ENCODE assay signal across 8 cellular contexts in genomic region chr5:81779125-81779934, GRCh38. TPM values are rescaled to one million over a fixed set of nuclear protein-coding genes. Genes with fewer than 3 reads are reported as not detected.
DNase-seq lines count a peak whose midpoint lies in the region; ATAC-seq, FAIRE-seq and TF ChIP-seq lines count a peak whose summit lies in the region.

No MANE protein-coding gene starts in this region.

- H3K36me3 ChIP-seq in pancreas, result no peaks in the 10 kb centered on the region

- peak; percentile 32 for DNase-seq in GM13976 (ENCODE audit: low spot score)
- DNase-seq in HFFc6, result no peak
- DNase-seq in NCI-H1694 (lab: John Stamatoyannopoulos, UW), result peak; percentile 42
- peak; percentile 12 for DNase-seq in activated T-cell treated with anti-CD3 and anti-CD28 coated beads, Interleukin-2, amount 50 U/mL, for 4 hours
- DNase-seq in fibroblast of the aortic adventitia (ENCODE audit: low read depth), result peak; percentile 65
- DNase-seq in pancreas, result peak; percentile 57 to 77 (median 68)
- DNase-seq in NCI-H146 treated with DMSO at 0.1 percent for 48 hours (lab: John Stamatoyannopoulos, UW; ENCODE audit: unreplicated experiment), result no peak
- DNase-seq in middle frontal gyrus (ENCODE audit: extremely low spot score, low spot score), result no peak

- H3K9me3 Mint-ChIP-seq in HFFc6, result no peaks in the 10 kb centered on the region
- H3K9me3 Mint-ChIP-seq in activated T-cell treated with anti-CD3 and anti-CD28 coated beads, Interleukin-2, amount 50 U/mL, for 4 hours, result no peaks in the 10 kb centered on the region

- H3K27me3 ChIP-seq in pancreas, result no peaks in the 10 kb centered on the region

- intact Hi-C loops in pancreas (cut with DNase I), result no loop called here

- H3K27ac ChIP-seq in pancreas, result peak overlapping the region; percentile 61 to 90 (median 72)

- H3K27me3 Mint-ChIP-seq in HFFc6 (ENCODE audit: insufficient read depth), result no peaks in the 10 kb centered on the region
- H3K27me3 Mint-ChIP-seq in activated T-cell treated with anti-CD3 and anti-CD28 coated beads, Interleukin-2, amount 50 U/mL, for 4 hours (ENCODE audit: low read depth), result no peaks in the 10 kb centered on the region

- H3K4me3 ChIP-seq in fibroblast of the aortic adventitia (ENCODE audit: low read depth, low read length) (peak overlapping the region; percentile 5), pancreas (peak overlapping the region in 2 of 4 donors; percentile 22 to 27)

- H3K4me3 Mint-ChIP-seq in HFFc6, result peak overlapping the region; percentile 84
- H3K4me3 Mint-ChIP-seq in activated T-cell treated with anti-CD3 and anti-CD28 coated beads, Interleukin-2, amount 50 U/mL, for 4 hours, result peak overlapping the region; percentile 79

- no peak for FAIRE-seq in pancreas (lab: Jason Lieb, UNC)

- H3K4me1 ChIP-seq in pancreas, result peaks cover 12 to 20% (median 17%) of the 10 kb centered on the region in 3 donors

- in situ Hi-C loops in GM13976 (cut with MboI; ENCODE audit: low sequenced_read_pairs, unreplicated experiment), result no loop called here

- peaks cover 36% of the 10 kb centered on the region for H3K4me1 Mint-ChIP-seq in HFFc6 (ENCODE audit: low read depth)
- peaks cover 22% of the 10 kb centered on the region for H3K4me1 Mint-ChIP-seq in activated T-cell treated with anti-CD3 and anti-CD28 coated beads, Interleukin-2, amount 50 U/mL, for 4 hours (ENCODE audit: low read depth)

- no peaks in the 10 kb centered on the region for H3K9me3 ChIP-seq in pancreas

- WGBS in pancreas, 2 donors, result 0 to 1% methylated on average over 5 of the region's 5 CpGs

- H3K27ac Mint-ChIP-seq in HFFc6, result peak overlapping the region; percentile 82

- no peak for TF ChIP-seq CTCF in GM13976 (IDR thresholded peaks at IDR 0.05; ENCODE audit: borderline replicate concordance, control extremely low read depth, extremely low read depth, insufficient read depth, missing control alignments)
- no peak for TF ChIP-seq CTCF in HFFc6 (IDR thresholded peaks at IDR 0.05)
- TF ChIP-seq CTCF in fibroblast of the aortic adventitia (IDR thresholded peaks at IDR 0.05; ENCODE audit: insufficient read depth, low read length), result no peak
- TF ChIP-seq CTCF in pancreas (IDR thresholded peaks at IDR 0.05), result no peak

- peak; percentile 64 to 74 for ATAC-seq in activated T-cell treated with anti-CD3 and anti-CD28 coated beads, Interleukin-2, amount 50 U/mL, for 4 hours
- peak; percentile 83 to 93 (median 90) for ATAC-seq in pancreas

- no peaks in the 10 kb centered on the region for H3K36me3 Mint-ChIP-seq in HFFc6 (ENCODE audit: low read depth)
- H3K36me3 Mint-ChIP-seq in activated T-cell treated with anti-CD3 and anti-CD28 coated beads, Interleukin-2, amount 50 U/mL, for 4 hours (ENCODE audit: insufficient read depth), result peaks cover 2% of the 10 kb centered on the region

RNA-seq across cellular contexts. Expression of gene SSBP2, which starts 28.4 kb away (rescaled TPM):
- 10 to 100 TPM; 21.0 to 28.6 (median 25.1) TPM for total RNA-seq in HFFc6 (2021; fragmentation: NEBNext Ultra II Directional; extraction: Animal tissue kit (Norgen Biotek cat#: 25700))
- total RNA-seq in activated T-cell treated with anti-CD3 and anti-CD28 coated beads, Interleukin-2, amount 50 U/mL, for 4 hours, result 1 to 10 TPM; 3.5 to 5.0 (median 3.5) TPM
- total RNA-seq in fibroblast of the aortic adventitia (ENCODE audit: low replicate concordance) (11.3 and 34.3 TPM in 2 replicates), pancreas (10 to 100 TPM; 10.1 to 16.9 (median 15.8) TPM)
- polyA plus RNA-seq in pancreas, result 10 to 100 TPM in 1 of 2 donors, 1 to 10 TPM in 1; 8.6 to 20.7 TPM

Comparison
In these comparisons a context has a peak if more than half of its experiments do, and no peak if none do; other contexts are left out.
1. DNase-seq: peak in GM13976 (single experiment), NCI-H1694 (single experiment), activated T-cell treated with anti-CD3 and anti-CD28 coated beads, Interleukin-2, amount 50 U/mL, for 4 hours (single experiment), fibroblast of the aortic adventitia (single experiment) and pancreas (6 of 6); none in HFFc6 (single experiment), NCI-H146 treated with DMSO at 0.1 percent for 48 hours (single experiment) and middle frontal gyrus (single experiment).